Comparison of ENCODE assay signal across 15 cellular contexts in the genomic region with DNA sequence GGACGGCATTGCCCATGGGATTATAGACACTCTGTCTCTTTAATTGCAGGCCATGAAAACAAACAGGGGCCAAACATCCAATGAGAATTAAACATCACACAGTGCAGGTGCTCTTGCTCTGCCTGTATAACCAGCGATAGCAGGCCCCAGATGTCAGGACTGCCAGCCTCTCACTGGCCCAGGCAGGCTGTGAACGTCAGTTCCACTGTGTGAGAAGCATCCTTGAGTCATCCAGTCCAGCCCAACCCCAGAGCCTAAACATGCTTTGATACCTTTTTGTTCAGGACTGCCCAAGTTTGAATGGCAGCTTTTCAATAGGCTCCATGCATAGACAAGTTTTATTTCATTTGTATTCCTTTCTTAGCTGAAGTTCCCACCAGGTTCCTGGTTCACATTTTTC.
DNase-seq lines count a peak whose midpoint lies in the region; ATAC-seq and TF ChIP-seq lines count a peak whose summit lies in the region.
"Had no signal": no experiment of that assay in that cellular context is flagged by ENCODE, and none has a peak within 500 bp of the region (broad histone marks: within the 10 kb centered on the region; RNA-seq: fewer than 3 reads in every experiment).

No MANE protein-coding gene starts in this region.

- H3K4me1 Mint-ChIP-seq in activated T-helper 17 cell treated with anti-CD3 and anti-CD28 coated beads, Interleukin-2, amount 50 U/mL, for 72 hours = peaks cover 39% of the 10 kb centered on the region
- H3K4me1 Mint-ChIP-seq: H9 had no signal

- H3K4me1 ChIP-seq in mucosa of descending colon (ENCODE audit: low read depth) = peaks cover 2% of the 10 kb centered on the region
- no peaks in the 10 kb centered on the region for H3K4me1 ChIP-seq in uterus
- H3K4me1 ChIP-seq: A549, Caco-2 had no signal

- DNase-seq in NCI-H748 (lab: John Stamatoyannopoulos, UW; ENCODE audit: unreplicated experiment) (peak; percentile 23), NCI-H748 treated with DMSO at 0.1 percent for 48 hours (lab: John Stamatoyannopoulos, UW) (no peak), NCI-H146 treated with DMSO at 0.1 percent for 48 hours (lab: John Stamatoyannopoulos, UW; ENCODE audit: unreplicated experiment) (peak; percentile 6), mucosa of descending colon (no peak), uterus (no peak), SIG-M5 treated with dmso at 0.1 percent for 504 hours (lab: John Stamatoyannopoulos, UW; ENCODE audit: unreplicated experiment) (no peak)
- DNase-seq: Caco-2, DMS79 treated with DMSO at 0.1 percent for 48 hours, H9, Kasumi-1, NCI-H2029, NCI-H345 had no signal

- no peaks in the 10 kb centered on the region for H3K36me3 Mint-ChIP-seq in activated T-helper 17 cell treated with anti-CD3 and anti-CD28 coated beads, Interleukin-2, amount 50 U/mL, for 72 hours (ENCODE audit: low read depth)

- no peaks in the 10 kb centered on the region for H3K27me3 Mint-ChIP-seq in activated T-helper 17 cell treated with anti-CD3 and anti-CD28 coated beads, Interleukin-2, amount 50 U/mL, for 72 hours

- H3K4me3 ChIP-seq in mucosa of descending colon = no peak overlapping the region
- no peak overlapping the region for H3K4me3 ChIP-seq in uterus
- H3K4me3 ChIP-seq: A549 had no signal

- H3K27me3 ChIP-seq in uterus = no peaks in the 10 kb centered on the region

- ATAC-seq in activated T-helper 17 cell treated with anti-CD3 and anti-CD28 coated beads, Interleukin-2, amount 50 U/mL, for 72 hours (replicated peaks) = peak; percentile 43
- ATAC-seq in mucosa of descending colon = peak; percentile 20

- no peaks in the 10 kb centered on the region for H3K9me3 Mint-ChIP-seq in activated T-helper 17 cell treated with anti-CD3 and anti-CD28 coated beads, Interleukin-2, amount 50 U/mL, for 72 hours

- intact Hi-C loops in mucosa of descending colon (cut with DNase I, micrococcal nuclease) (no loop called here), uterus (cut with DNase I; ENCODE audit: low total_unique reads) (no loop called here)

- no peak for TF ChIP-seq CTCF in mucosa of descending colon (IDR thresholded peaks at IDR 0.05)
- no peak for TF ChIP-seq CTCF in uterus (IDR thresholded peaks at IDR 0.05)

- H3K9me3 ChIP-seq in mucosa of descending colon = no peaks in the 10 kb centered on the region
- H3K9me3 ChIP-seq in uterus = no peaks in the 10 kb centered on the region
- H3K9me3 ChIP-seq: Caco-2 had no signal

- H3K27ac Mint-ChIP-seq in activated T-helper 17 cell treated with anti-CD3 and anti-CD28 coated beads, Interleukin-2, amount 50 U/mL, for 72 hours = no peak overlapping the region
- H3K27ac Mint-ChIP-seq: H9 had no signal

- no peak for TF ChIP-seq POLR2A in uterus (IDR thresholded peaks at IDR 0.05)

- no peak overlapping the region for H3K4me3 Mint-ChIP-seq in activated T-helper 17 cell treated with anti-CD3 and anti-CD28 coated beads, Interleukin-2, amount 50 U/mL, for 72 hours
- H3K4me3 Mint-ChIP-seq: H9 had no signal

- H3K36me3 ChIP-seq in mucosa of descending colon (ENCODE audit: low read depth) = no peaks in the 10 kb centered on the region
- no peaks in the 10 kb centered on the region for H3K36me3 ChIP-seq in uterus

- H3K27ac ChIP-seq in uterus = no peak overlapping the region
- H3K27ac ChIP-seq: A549, C4-2B had no signal

Comparison
In these comparisons a context has a peak if more than half of its experiments do, and no peak if none do; other contexts are left out.
1. DNase-seq: peak in NCI-H748 (single experiment) and NCI-H146 treated with DMSO at 0.1 percent for 48 hours (single experiment); none in NCI-H748 treated with DMSO at 0.1 percent for 48 hours (single experiment), mucosa of descending colon (0 of 3), uterus (0 of 2) and SIG-M5 treated with dmso at 0.1 percent for 504 hours (single experiment).